10 cellular contexts compared by ENCODE assay signal in the genomic region with DNA sequence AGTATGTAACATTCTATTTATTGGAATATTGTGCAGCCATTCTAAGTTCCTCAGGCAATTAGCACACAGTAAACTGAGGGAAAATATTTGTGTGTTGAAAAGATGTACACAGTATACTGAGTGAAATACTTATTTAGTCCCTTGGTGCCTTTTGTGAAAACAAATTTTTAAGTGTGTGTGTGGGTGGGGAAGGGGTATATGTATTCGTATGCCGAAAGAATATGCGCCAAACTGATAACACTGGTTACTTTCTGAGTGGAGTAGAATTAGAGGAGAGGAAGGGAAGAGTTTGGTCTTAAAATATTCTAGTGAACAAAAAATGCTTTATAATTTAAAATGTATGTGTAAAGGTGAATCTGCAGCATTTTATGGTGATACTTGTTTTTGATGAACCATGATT. TPM values are rescaled to one million over a fixed set of nuclear protein-coding genes. Genes with fewer than 3 reads are reported as not detected.
A peak's percentile ranks its signal among the peaks of the same experiment; 100 is the strongest.
DNase-seq lines count a peak whose midpoint lies in the region; ATAC-seq and TF ChIP-seq lines count a peak whose summit lies in the region.
"Had no signal": no experiment of that assay in that cellular context is flagged by ENCODE, and none has a peak within 500 bp of the region (broad histone marks: within the 10 kb centered on the region; RNA-seq: fewer than 3 reads in every experiment).

No MANE protein-coding gene starts in this region.

- no peaks in the 10 kb centered on the region for H3K9me3 Mint-ChIP-seq in activated T-helper 17 cell treated with anti-CD3 and anti-CD28 coated beads, Interleukin-2, amount 50 U/mL, for 72 hours
- H3K9me3 Mint-ChIP-seq in immature natural killer cell, result no peaks in the 10 kb centered on the region

- peak overlapping the region; percentile 76 for H3K4me3 ChIP-seq in A673 (ENCODE audit: low read depth, low read length, poor library complexity, severe bottlenecking)
- H3K4me3 ChIP-seq in DOHH2 (ENCODE audit: low read length), result peak overlapping the region; percentile 97

- H3K9me2 ChIP-seq in DOHH2 (replicated peaks; ENCODE audit: control insufficient read depth, low read length), result no peaks in the 10 kb centered on the region

- peaks cover 81% of the 10 kb centered on the region for H3K79me2 ChIP-seq in DOHH2 (ENCODE audit: control insufficient read depth, low read length)

- H3K4me1 ChIP-seq in A673 (ENCODE audit: insufficient read depth, low read length, poor library complexity, severe bottlenecking) (peaks cover 14% of the 10 kb centered on the region), DOHH2 (ENCODE audit: control insufficient read depth, low read length) (peaks cover 31% of the 10 kb centered on the region)

- no TSS peak for BruUV-seq in A673 (replicated peaks; lab: Mats Ljungman, UMichigan)

- peak overlapping the region; percentile 85 for H3K4me2 ChIP-seq in DOHH2 (ENCODE audit: low read length)

- CTCF ChIA-PET in A673 (lab: Charles Lee), result no interaction called here

- H3K4me1 Mint-ChIP-seq in activated T-helper 17 cell treated with anti-CD3 and anti-CD28 coated beads, Interleukin-2, amount 50 U/mL, for 72 hours, result peaks cover 31% of the 10 kb centered on the region
- H3K4me1 Mint-ChIP-seq in immature natural killer cell, result peaks cover 64 to 89% of the 10 kb centered on the region in 2 donors

- H3K27ac Mint-ChIP-seq in activated T-helper 17 cell treated with anti-CD3 and anti-CD28 coated beads, Interleukin-2, amount 50 U/mL, for 72 hours, result peak overlapping the region; percentile 54
- H3K27ac Mint-ChIP-seq in immature natural killer cell, result peak overlapping the region in 1 of 6 donors; percentile 7

- POLR2A ChIA-PET in A673 (lab: Charles Lee; ENCODE audit: low non-redundant PET), result no interaction called here

- H4K20me1 ChIP-seq in DOHH2 (ENCODE audit: control insufficient read depth, insufficient read depth, low read depth, low read length), result peaks cover 31% of the 10 kb centered on the region

- peak overlapping the region; percentile 94 for H3K4me3 Mint-ChIP-seq in activated T-helper 17 cell treated with anti-CD3 and anti-CD28 coated beads, Interleukin-2, amount 50 U/mL, for 72 hours
- H3K4me3 Mint-ChIP-seq in immature natural killer cell, result peak overlapping the region in 4 of 5 donors; percentile 47 to 66 (median 54)

- H3K36me3 Mint-ChIP-seq in activated T-helper 17 cell treated with anti-CD3 and anti-CD28 coated beads, Interleukin-2, amount 50 U/mL, for 72 hours (ENCODE audit: low read depth), result peaks cover 71% of the 10 kb centered on the region
- H3K36me3 Mint-ChIP-seq in immature natural killer cell, result peaks cover 0 to 4% (median 0%) of the 10 kb centered on the region in 3 donors

- TF ChIP-seq CTCF in A673 (conservative IDR thresholded peaks at IDR 0.05; ENCODE audit: low read depth, low read length) (no peak), DOHH2 (IDR thresholded peaks at IDR 0.05; ENCODE audit: low read depth, low read length, poor library complexity, severe bottlenecking) (no peak)

- no peaks in the 10 kb centered on the region for H3K27me3 Mint-ChIP-seq in activated T-helper 17 cell treated with anti-CD3 and anti-CD28 coated beads, Interleukin-2, amount 50 U/mL, for 72 hours
- peaks cover 4 to 17% (median 15%) of the 10 kb centered on the region in 3 donors for H3K27me3 Mint-ChIP-seq in immature natural killer cell (ENCODE audit: low read depth in 3 of 3)

- H3K27ac ChIP-seq in A673 (ENCODE audit: low read depth, low read length, poor library complexity, severe bottlenecking) (peak overlapping the region; percentile 12), DOHH2 (ENCODE audit: low read depth, low read length) (no peak overlapping the region)

- H3K27me3 ChIP-seq in A673 (replicated peaks; ENCODE audit: insufficient read depth, low read depth, low read length, poor library complexity) (no peaks in the 10 kb centered on the region), DOHH2 (ENCODE audit: control insufficient read depth, low read length) (no peaks in the 10 kb centered on the region)

- ATAC-seq in activated T-helper 17 cell treated with anti-CD3 and anti-CD28 coated beads, Interleukin-2, amount 50 U/mL, for 72 hours (replicated peaks), result no peak
- ATAC-seq in GM21786 (IDR thresholded peaks at IDR 0.05; ENCODE audit: unreplicated experiment), result no peak
- no peak for ATAC-seq in GM21528 (IDR thresholded peaks at IDR 0.05; ENCODE audit: low FRiP score, unreplicated experiment)

- intact Hi-C loops in A673 (cut with micrococcal nuclease; ENCODE audit: unreplicated experiment), result no loop called here

- H3K36me3 ChIP-seq in A673 (ENCODE audit: insufficient read depth, low read length, poor library complexity, severe bottlenecking), result peaks cover 9% of the 10 kb centered on the region
- H3K36me3 ChIP-seq in DOHH2 (ENCODE audit: control insufficient read depth, low read length), result peaks cover 63% of the 10 kb centered on the region

- DNase-seq in A673 (ENCODE audit: low spot score) (no peak), immature natural killer cell (no peak), DMS114 treated with DMSO at 0.1 percent for 48 hours (lab: John Stamatoyannopoulos, UW; ENCODE audit: unreplicated experiment) (no peak), 8988T (no peak)
- DNase-seq: NCI-H524; stimulated activated CD4-positive, alpha-beta T cell treated with anti-CD3 and anti-CD28 coated beads, Interleukin-2, amount 100 ng/mL, for 24 hours had no signal

- H3K9me3 ChIP-seq in A673 (ENCODE audit: low read depth, low read length, poor library complexity, severe bottlenecking), result no peaks in the 10 kb centered on the region
- no peaks in the 10 kb centered on the region for H3K9me3 ChIP-seq in DOHH2 (ENCODE audit: control insufficient read depth, insufficient read depth, low read length)

- no peaks in the 10 kb centered on the region for H3F3A ChIP-seq in DOHH2 (ENCODE audit: control insufficient read depth, insufficient read depth)

RNA-seq across cellular contexts. Expression of a gene that starts 3.1 kb away (rescaled TPM):
- total RNA-seq in A673 (2021), result 73.5 and 78.0 TPM in 2 replicates
- 10 to 100 TPM; 66.6 to 88.0 TPM for total RNA-seq in activated T-helper 17 cell treated with anti-CD3 and anti-CD28 coated beads, Interleukin-2, amount 50 U/mL, for 72 hours
- polyA plus RNA-seq in immature natural killer cell, result 10 to 100 TPM; 31.6 to 70.6 (median 35.9) TPM

RNA-seq across cellular contexts. Expression of a gene that starts 57.7 kb away (rescaled TPM):
- 42.8 and 50.5 TPM in 2 replicates for total RNA-seq in A673 (2021)
- total RNA-seq in activated T-helper 17 cell treated with anti-CD3 and anti-CD28 coated beads, Interleukin-2, amount 50 U/mL, for 72 hours, result 10 to 100 TPM; 42.3 to 80.3 TPM
- polyA plus RNA-seq in immature natural killer cell, result 100 to 1,000 TPM in 2 of 3 donors, 10 to 100 TPM in 1; 94.8 to 148 (median 103) TPM
